Comparison of ENCODE assay signal across 1 cellular context in the genomic region with DNA sequence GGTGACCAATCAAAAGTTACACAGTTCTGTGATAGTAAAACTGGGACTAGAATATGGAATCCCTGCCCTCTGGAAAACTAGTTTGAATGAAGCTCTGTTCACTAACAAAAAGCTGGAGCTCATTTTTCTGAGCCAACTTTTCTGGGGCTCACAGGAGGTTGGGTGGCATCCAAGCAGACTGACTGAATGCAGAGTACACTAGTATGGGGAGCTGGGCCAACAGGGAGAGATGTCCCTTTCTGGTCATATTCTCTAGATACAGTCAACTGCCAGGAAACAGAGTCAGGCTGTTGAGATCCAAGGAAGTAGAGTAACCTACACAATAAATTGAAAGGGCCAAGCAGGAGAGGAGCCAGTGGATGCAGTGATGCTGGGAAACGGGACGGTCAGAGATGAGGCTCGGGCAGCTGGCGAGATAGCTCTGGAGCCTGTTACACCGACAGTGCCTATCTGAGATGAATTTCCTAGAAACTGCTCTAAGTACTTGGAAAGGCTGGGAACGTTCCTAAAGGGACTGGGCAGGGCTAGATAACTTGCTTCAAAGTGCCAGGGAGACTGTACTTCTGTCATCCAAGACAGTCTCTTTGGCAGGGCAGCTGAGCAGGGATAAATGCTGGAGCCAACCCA.
TF ChIP-seq lines count a peak whose summit lies in the region.

No MANE protein-coding gene starts in this region.

TF ChIP-seq in K562, 482 proteins besides CTCF, POLR2A, EP300 and RAD21 (continued from another document and continues in another):
- TF ChIP-seq, protein P1, sequence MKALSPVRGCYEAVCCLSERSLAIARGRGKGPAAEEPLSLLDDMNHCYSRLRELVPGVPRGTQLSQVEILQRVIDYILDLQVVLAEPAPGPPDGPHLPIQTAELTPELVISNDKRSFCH (CRISPR knock-in tag; IDR thresholded peaks at IDR 0.05) = no peak
- TF ChIP-seq, protein P1 (tag; IDR thresholded peaks at IDR 0.05) = no peak
- TF ChIP-seq MECOM (CRISPR knock-in tag; IDR thresholded peaks at IDR 0.05) (peak; percentile 86; the same call in 1 of the 2 replicates), CBFA2T3 (IDR thresholded peaks at IDR 0.05) (peak; percentile 59; the same call in 1 of the 2 replicates), ZNF644 (tag; IDR thresholded peaks at IDR 0.05; ENCODE audit: low read depth) (no peak), ZNF184 (CRISPR knock-in tag; IDR thresholded peaks at IDR 0.05) (no peak), CXXC5 (CRISPR knock-in tag; IDR thresholded peaks at IDR 0.05) (peak; percentile 78), ZNF165 (CRISPR knock-in tag; IDR thresholded peaks at IDR 0.05; ENCODE audit: borderline replicate concordance) (no peak), CBX1 (IDR thresholded peaks at IDR 0.05; ENCODE audit: low read depth) (no peak), ELF1 (tag; IDR thresholded peaks at IDR 0.05) (no peak), TARDBP (IDR thresholded peaks at IDR 0.05) (no peak), EWSR1 (IDR thresholded peaks at IDR 0.05; ENCODE audit: borderline replicate concordance, low read depth, partially characterized antibody) (no peak), ZNF436 (CRISPR knock-in tag; IDR thresholded peaks at IDR 0.05) (no peak), C11orf30 (IDR thresholded peaks at IDR 0.05; ENCODE audit: low read depth) (no peak), HDAC8 (tag; IDR thresholded peaks at IDR 0.05) (no peak), HNRNPUL1 (IDR thresholded peaks at IDR 0.05; ENCODE audit: low read length) (no peak), ZBTB1 (CRISPR knock-in tag; IDR thresholded peaks at IDR 0.05; ENCODE audit: borderline replicate concordance, low read depth) (no peak), NCOA6 (IDR thresholded peaks at IDR 0.05) (no peak), CBFA2T2 (conservative IDR thresholded peaks at IDR 0.05) (peak; percentile 47), MTA1 (IDR thresholded peaks at IDR 0.05; ENCODE audit: borderline replicate concordance) (no peak), ZKSCAN3 (CRISPR knock-in tag; IDR thresholded peaks at IDR 0.05) (no peak), ZZZ3 (IDR thresholded peaks at IDR 0.05) (no peak), ZNF311 (CRISPR knock-in tag; IDR thresholded peaks at IDR 0.05) (no peak), PTBP1 (IDR thresholded peaks at IDR 0.05; ENCODE audit: low read depth, low read length) (no peak), RUNX1 (IDR thresholded peaks at IDR 0.05; ENCODE audit: low read depth) (no peak), STAT5A (IDR thresholded peaks at IDR 0.05; ENCODE audit: borderline replicate concordance, low read length) (peak; percentile 82), KDM5B (IDR thresholded peaks at IDR 0.05; ENCODE audit: insufficient replicate concordance, low read depth, low read length) (no peak), ZNF24 (IDR thresholded peaks at IDR 0.05) (peak; percentile 31; the same call in 1 of the 2 replicates), ZNF766 (CRISPR knock-in tag; conservative IDR thresholded peaks at IDR 0.05) (0 out of 2 replicates have a peak, but pooled peaks have one; percentile 1), NCOA4 (IDR thresholded peaks at IDR 0.05; ENCODE audit: partially characterized antibody) (no peak), CTBP1 (IDR thresholded peaks at IDR 0.05; ENCODE audit: borderline replicate concordance) (peak; percentile 71), TBL1XR1 (IDR thresholded peaks at IDR 0.05; ENCODE audit: low read length in 2 of 2) (peak in 1 of 2 experiments; percentile 52; a peak in 1 of 4 replicates), ZNF780A (CRISPR knock-in tag; IDR thresholded peaks at IDR 0.05) (no peak), SMAD4 (CRISPR knock-in tag; conservative IDR thresholded peaks at IDR 0.05) (peak; percentile 72)
- TF ChIP-seq, protein P2, sequence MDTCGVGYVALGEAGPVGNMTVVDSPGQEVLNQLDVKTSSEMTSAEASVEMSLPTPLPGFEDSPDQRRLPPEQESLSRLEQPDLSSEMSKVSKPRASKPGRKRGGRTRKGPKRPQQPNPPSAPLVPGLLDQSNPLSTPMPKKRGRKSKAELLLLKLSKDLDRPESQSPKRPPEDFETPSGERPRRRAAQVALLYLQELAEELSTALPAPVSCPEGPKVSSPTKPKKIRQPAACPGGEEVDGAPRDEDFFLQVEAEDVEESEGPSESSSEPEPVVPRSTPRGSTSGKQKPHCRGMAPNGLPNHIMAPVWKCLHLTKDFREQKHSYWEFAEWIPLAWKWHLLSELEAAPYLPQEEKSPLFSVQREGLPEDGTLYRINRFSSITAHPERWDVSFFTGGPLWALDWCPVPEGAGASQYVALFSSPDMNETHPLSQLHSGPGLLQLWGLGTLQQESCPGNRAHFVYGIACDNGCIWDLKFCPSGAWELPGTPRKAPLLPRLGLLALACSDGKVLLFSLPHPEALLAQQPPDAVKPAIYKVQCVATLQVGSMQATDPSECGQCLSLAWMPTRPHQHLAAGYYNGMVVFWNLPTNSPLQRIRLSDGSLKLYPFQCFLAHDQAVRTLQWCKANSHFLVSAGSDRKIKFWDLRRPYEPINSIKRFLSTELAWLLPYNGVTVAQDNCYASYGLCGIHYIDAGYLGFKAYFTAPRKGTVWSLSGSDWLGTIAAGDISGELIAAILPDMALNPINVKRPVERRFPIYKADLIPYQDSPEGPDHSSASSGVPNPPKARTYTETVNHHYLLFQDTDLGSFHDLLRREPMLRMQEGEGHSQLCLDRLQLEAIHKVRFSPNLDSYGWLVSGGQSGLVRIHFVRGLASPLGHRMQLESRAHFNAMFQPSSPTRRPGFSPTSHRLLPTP (IDR thresholded peaks at IDR 0.05; ENCODE audit: borderline replicate concordance, extremely low read depth, insufficient read length) = no peak
- TF ChIP-seq, protein P3, sequence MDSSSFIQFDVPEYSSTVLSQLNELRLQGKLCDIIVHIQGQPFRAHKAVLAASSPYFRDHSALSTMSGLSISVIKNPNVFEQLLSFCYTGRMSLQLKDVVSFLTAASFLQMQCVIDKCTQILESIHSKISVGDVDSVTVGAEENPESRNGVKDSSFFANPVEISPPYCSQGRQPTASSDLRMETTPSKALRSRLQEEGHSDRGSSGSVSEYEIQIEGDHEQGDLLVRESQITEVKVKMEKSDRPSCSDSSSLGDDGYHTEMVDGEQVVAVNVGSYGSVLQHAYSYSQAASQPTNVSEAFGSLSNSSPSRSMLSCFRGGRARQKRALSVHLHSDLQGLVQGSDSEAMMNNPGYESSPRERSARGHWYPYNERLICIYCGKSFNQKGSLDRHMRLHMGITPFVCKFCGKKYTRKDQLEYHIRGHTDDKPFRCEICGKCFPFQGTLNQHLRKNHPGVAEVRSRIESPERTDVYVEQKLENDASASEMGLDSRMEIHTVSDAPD (CRISPR knock-in tag; IDR thresholded peaks at IDR 0.05) = no peak
- TF ChIP-seq, protein P4, sequence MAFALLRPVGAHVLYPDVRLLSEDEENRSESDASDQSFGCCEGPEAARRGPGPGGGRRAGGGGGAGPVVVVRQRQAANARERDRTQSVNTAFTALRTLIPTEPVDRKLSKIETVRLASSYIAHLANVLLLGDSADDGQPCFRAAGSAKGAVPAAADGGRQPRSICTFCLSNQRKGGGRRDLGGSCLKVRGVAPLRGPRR (CRISPR knock-in tag; IDR thresholded peaks at IDR 0.05) = no peak
- TF ChIP-seq, protein P5, sequence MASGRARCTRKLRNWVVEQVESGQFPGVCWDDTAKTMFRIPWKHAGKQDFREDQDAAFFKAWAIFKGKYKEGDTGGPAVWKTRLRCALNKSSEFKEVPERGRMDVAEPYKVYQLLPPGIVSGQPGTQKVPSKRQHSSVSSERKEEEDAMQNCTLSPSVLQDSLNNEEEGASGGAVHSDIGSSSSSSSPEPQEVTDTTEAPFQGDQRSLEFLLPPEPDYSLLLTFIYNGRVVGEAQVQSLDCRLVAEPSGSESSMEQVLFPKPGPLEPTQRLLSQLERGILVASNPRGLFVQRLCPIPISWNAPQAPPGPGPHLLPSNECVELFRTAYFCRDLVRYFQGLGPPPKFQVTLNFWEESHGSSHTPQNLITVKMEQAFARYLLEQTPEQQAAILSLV (tag; IDR thresholded peaks at IDR 0.05) = no peak
- TF ChIP-seq, protein P6, sequence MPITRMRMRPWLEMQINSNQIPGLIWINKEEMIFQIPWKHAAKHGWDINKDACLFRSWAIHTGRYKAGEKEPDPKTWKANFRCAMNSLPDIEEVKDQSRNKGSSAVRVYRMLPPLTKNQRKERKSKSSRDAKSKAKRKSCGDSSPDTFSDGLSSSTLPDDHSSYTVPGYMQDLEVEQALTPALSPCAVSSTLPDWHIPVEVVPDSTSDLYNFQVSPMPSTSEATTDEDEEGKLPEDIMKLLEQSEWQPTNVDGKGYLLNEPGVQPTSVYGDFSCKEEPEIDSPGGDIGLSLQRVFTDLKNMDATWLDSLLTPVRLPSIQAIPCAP (CRISPR knock-in tag; IDR thresholded peaks at IDR 0.05; ENCODE audit: borderline replicate concordance) = no peak
- TF ChIP-seq, protein P7, sequence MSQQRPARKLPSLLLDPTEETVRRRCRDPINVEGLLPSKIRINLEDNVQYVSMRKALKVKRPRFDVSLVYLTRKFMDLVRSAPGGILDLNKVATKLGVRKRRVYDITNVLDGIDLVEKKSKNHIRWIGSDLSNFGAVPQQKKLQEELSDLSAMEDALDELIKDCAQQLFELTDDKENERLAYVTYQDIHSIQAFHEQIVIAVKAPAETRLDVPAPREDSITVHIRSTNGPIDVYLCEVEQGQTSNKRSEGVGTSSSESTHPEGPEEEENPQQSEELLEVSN (IDR thresholded peaks at IDR 0.05; ENCODE audit: borderline replicate concordance in 1 of 2, extremely low read depth in 1 of 2, insufficient read depth in 1 of 2, insufficient read length in 1 of 2, low read depth in 1 of 2, low read length in 1 of 2, poor library complexity in 1 of 2, severe bottlenecking in 1 of 2) = no peak
- TF ChIP-seq, protein P8, sequence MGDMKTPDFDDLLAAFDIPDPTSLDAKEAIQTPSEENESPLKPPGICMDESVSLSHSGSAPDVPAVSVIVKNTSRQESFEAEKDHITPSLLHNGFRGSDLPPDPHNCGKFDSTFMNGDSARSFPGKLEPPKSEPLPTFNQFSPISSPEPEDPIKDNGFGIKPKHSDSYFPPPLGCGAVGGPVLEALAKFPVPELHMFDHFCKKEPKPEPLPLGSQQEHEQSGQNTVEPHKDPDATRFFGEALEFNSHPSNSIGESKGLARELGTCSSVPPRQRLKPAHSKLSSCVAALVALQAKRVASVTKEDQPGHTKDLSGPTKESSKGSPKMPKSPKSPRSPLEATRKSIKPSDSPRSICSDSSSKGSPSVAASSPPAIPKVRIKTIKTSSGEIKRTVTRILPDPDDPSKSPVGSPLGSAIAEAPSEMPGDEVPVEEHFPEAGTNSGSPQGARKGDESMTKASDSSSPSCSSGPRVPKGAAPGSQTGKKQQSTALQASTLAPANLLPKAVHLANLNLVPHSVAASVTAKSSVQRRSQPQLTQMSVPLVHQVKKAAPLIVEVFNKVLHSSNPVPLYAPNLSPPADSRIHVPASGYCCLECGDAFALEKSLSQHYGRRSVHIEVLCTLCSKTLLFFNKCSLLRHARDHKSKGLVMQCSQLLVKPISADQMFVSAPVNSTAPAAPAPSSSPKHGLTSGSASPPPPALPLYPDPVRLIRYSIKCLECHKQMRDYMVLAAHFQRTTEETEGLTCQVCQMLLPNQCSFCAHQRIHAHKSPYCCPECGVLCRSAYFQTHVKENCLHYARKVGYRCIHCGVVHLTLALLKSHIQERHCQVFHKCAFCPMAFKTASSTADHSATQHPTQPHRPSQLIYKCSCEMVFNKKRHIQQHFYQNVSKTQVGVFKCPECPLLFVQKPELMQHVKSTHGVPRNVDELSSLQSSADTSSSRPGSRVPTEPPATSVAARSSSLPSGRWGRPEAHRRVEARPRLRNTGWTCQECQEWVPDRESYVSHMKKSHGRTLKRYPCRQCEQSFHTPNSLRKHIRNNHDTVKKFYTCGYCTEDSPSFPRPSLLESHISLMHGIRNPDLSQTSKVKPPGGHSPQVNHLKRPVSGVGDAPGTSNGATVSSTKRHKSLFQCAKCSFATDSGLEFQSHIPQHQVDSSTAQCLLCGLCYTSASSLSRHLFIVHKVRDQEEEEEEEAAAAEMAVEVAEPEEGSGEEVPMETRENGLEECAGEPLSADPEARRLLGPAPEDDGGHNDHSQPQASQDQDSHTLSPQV (IDR thresholded peaks at IDR 0.05) = peak; percentile 33; the same call in 1 of the 2 replicates
- TF ChIP-seq, protein P9, sequence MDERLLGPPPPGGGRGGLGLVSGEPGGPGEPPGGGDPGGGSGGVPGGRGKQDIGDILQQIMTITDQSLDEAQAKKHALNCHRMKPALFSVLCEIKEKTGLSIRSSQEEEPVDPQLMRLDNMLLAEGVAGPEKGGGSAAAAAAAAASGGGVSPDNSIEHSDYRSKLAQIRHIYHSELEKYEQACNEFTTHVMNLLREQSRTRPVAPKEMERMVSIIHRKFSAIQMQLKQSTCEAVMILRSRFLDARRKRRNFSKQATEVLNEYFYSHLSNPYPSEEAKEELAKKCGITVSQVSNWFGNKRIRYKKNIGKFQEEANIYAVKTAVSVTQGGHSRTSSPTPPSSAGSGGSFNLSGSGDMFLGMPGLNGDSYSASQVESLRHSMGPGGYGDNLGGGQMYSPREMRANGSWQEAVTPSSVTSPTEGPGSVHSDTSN (CRISPR knock-in tag; IDR thresholded peaks at IDR 0.05; ENCODE audit: low read depth) = no peak
- TF ChIP-seq, protein P9 (tag; conservative IDR thresholded peaks at IDR 0.05; ENCODE audit: low read depth) = no peak
- TF ChIP-seq, protein P10, sequence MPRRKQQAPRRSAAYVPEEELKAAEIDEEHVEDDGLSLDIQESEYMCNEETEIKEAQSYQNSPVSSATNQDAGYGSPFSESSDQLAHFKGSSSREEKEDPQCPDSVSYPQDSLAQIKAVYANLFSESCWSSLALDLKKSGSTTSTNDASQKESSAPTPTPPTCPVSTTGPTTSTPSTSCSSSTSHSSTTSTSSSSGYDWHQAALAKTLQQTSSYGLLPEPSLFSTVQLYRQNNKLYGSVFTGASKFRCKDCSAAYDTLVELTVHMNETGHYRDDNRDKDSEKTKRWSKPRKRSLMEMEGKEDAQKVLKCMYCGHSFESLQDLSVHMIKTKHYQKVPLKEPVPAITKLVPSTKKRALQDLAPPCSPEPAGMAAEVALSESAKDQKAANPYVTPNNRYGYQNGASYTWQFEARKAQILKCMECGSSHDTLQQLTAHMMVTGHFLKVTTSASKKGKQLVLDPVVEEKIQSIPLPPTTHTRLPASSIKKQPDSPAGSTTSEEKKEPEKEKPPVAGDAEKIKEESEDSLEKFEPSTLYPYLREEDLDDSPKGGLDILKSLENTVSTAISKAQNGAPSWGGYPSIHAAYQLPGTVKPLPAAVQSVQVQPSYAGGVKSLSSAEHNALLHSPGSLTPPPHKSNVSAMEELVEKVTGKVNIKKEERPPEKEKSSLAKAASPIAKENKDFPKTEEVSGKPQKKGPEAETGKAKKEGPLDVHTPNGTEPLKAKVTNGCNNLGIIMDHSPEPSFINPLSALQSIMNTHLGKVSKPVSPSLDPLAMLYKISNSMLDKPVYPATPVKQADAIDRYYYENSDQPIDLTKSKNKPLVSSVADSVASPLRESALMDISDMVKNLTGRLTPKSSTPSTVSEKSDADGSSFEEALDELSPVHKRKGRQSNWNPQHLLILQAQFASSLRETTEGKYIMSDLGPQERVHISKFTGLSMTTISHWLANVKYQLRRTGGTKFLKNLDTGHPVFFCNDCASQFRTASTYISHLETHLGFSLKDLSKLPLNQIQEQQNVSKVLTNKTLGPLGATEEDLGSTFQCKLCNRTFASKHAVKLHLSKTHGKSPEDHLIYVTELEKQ (CRISPR knock-in tag; IDR thresholded peaks at IDR 0.05) = no peak
